ENCODE assay signal across 1 cellular context in genomic region chr6:28226460-28226859, GRCh38.
TF ChIP-seq lines count a peak whose summit lies in the region.

No MANE protein-coding gene starts in this region.

TF ChIP-seq in K562, 482 proteins besides CTCF, POLR2A, EP300 and RAD21:
- TF ChIP-seq DMBX1 (CRISPR knock-in tag; IDR thresholded peaks at IDR 0.05; ENCODE audit: borderline replicate concordance) (0 out of 2 replicates have a peak, but pooled peaks have one; percentile 18), ZNF174 (CRISPR knock-in tag; IDR thresholded peaks at IDR 0.05) (no peak), ATF3 (IDR thresholded peaks at IDR 0.05) (peak; percentile 75; the same call in 1 of the 2 replicates), ATF3 (CRISPR knock-in tag; conservative IDR thresholded peaks at IDR 0.05) (no peak), E4F1 (CRISPR knock-in tag; IDR thresholded peaks at IDR 0.05; ENCODE audit: borderline replicate concordance) (no peak), CEBPG (CRISPR knock-in tag; IDR thresholded peaks at IDR 0.05) (peak; percentile 55; the same call in 1 of the 2 replicates), CEBPG (tag; conservative IDR thresholded peaks at IDR 0.05 in 1 of 2, IDR thresholded peaks at IDR 0.05 in 1 of 2) (peak in 1 of 2 experiments; percentile 68; a peak in 2 of 4 replicates), ETV5 (CRISPR knock-in tag; IDR thresholded peaks at IDR 0.05; ENCODE audit: low read depth) (no peak), ZNF644 (tag; IDR thresholded peaks at IDR 0.05; ENCODE audit: low read depth) (no peak), JUND (IDR thresholded peaks at IDR 0.05; ENCODE audit: borderline replicate concordance, low read depth, low read length) (peak; percentile 59), JUND (tag; IDR thresholded peaks at IDR 0.05; ENCODE audit: borderline replicate concordance, low read depth, low read length) (no peak; the same call in 2 of the 3 replicates), CREM (IDR thresholded peaks at IDR 0.05; ENCODE audit: low read depth) (peak; percentile 27; the same call in 1 of the 2 replicates), ATF7 (IDR thresholded peaks at IDR 0.05) (peak; percentile 80), GATAD2B (IDR thresholded peaks at IDR 0.05; ENCODE audit: borderline replicate concordance) (no peak)
